In genomic region chr13:77907653-77908341, GRCh38 we compare ENCODE assay signal across 27 cellular contexts. TPM values are rescaled to one million over a fixed set of nuclear protein-coding genes. Genes with fewer than 3 reads are reported as not detected.
DNase-seq lines count a peak whose midpoint lies in the region; ATAC-seq lines count a peak whose summit lies in the region.
"Had no signal": no experiment of that assay in that cellular context is flagged by ENCODE, and none has a peak within 500 bp of the region (broad histone marks: within the 10 kb centered on the region; RNA-seq: fewer than 3 reads in every experiment).

No MANE protein-coding gene starts in this region.

- H3K9me3 ChIP-seq in right cardiac atrium (ENCODE audit: control insufficient read depth, low read length) (no peaks in the 10 kb centered on the region), trophoblast cell (ENCODE audit: insufficient read depth, low read depth, low read length) (no peaks in the 10 kb centered on the region)
- H3K9me3 ChIP-seq: BE2C, pancreas, Peyer's patch had no signal

- H3K23ac ChIP-seq in trophoblast cell (ENCODE audit: low read length), result no peak overlapping the region

- no peak overlapping the region for H3K18ac ChIP-seq in trophoblast cell (ENCODE audit: low read length)

- no peak overlapping the region for H3K9ac ChIP-seq in trophoblast cell (ENCODE audit: low read length)

- H4K91ac ChIP-seq in trophoblast cell (ENCODE audit: low read depth, low read length), result peak overlapping the region; percentile 8

- no peak overlapping the region for H2BK120ac ChIP-seq in trophoblast cell (ENCODE audit: insufficient read depth, low read length, poor library complexity)

- H3K27ac ChIP-seq in right cardiac atrium (ENCODE audit: low read length), result no peak overlapping the region
- H3K27ac ChIP-seq in trophoblast cell (ENCODE audit: low read depth, low read length), result peak overlapping the region; percentile 79
- H3K27ac ChIP-seq: pancreas, Peyer's patch, WERI-Rb-1 had no signal

- H2BK5ac ChIP-seq in trophoblast cell (ENCODE audit: low read depth, low read length, poor library complexity), result no peak overlapping the region

- H3K4me1 ChIP-seq in right cardiac atrium (ENCODE audit: control insufficient read depth, insufficient read depth, low read length) (peaks cover 3% of the 10 kb centered on the region), trophoblast cell (ENCODE audit: control insufficient read depth in 1 of 2, insufficient read depth in 2 of 2, low read length in 2 of 2) (peaks cover 5 to 16% of the 10 kb centered on the region in 2 experiments)
- H3K4me1 ChIP-seq: BE2C, pancreas, Peyer's patch had no signal

- H3K36me3 ChIP-seq in trophoblast cell (ENCODE audit: control insufficient read depth in 1 of 2, insufficient read depth in 2 of 2, low read length in 2 of 2), result peaks cover 2 to 15% of the 10 kb centered on the region in 2 experiments
- H3K36me3 ChIP-seq: BE2C, pancreas, Peyer's patch, WERI-Rb-1 had no signal

- no peak overlapping the region for H4K12ac ChIP-seq in trophoblast cell (ENCODE audit: low read depth, low read length)

- H3K4me3 ChIP-seq in right cardiac atrium (ENCODE audit: low read length), result no peak overlapping the region
- no peak overlapping the region for H3K4me3 ChIP-seq in trophoblast cell (ENCODE audit: low read depth, low read length)
- H3K4me3 ChIP-seq: pancreas, Peyer's patch had no signal

- WGBS in right cardiac atrium, result 43% methylated on average over 5 of the region's 5 CpGs
- WGBS in trophoblast cell (ENCODE audit: extremely low coverage, insufficient coverage, insufficient read length), result no CpG with 5 or more reads among the region's 5 CpGs

- H3K4me2 ChIP-seq in trophoblast cell (ENCODE audit: low read length), result peak overlapping the region; percentile 50

- DNase-seq in NCI-H82 treated with DMSO at 0.1 percent for 48 hours (lab: John Stamatoyannopoulos, UW; ENCODE audit: unreplicated experiment) (peak; percentile 33), dermis blood vessel endothelial cell (peak; percentile 97), right cardiac atrium (peak; percentile 50 to 82 (median 59)), trophoblast cell (no peak), NCI-H1694 (lab: John Stamatoyannopoulos, UW) (no peak)
- DNase-seq: activated CD4-positive, alpha-beta T cell treated with anti-CD3 and anti-CD28 coated beads, Interleukin-2, amount 50 U/mL, for 1 hour; activated naive CD4-positive, alpha-beta T cell treated with anti-CD3 and anti-CD28 coated beads for 36 hours; amniotic stem cell; BE2C; cortex of kidney; DND-41; glutamatergic neuron; midbrain; natural killer cell; NCI-H1436 treated with DMSO at 0.1 percent for 48 hours; NCI-H2171; NCI-H510A treated with DMSO at 0.1 percent for 48 hours; NK-92 treated with Interleukin-12 subunit alpha and Interleukin-12 subunit beta, amount 100 ng/mL, for 24 hours; pancreas; Peyer's patch; stimulated activated CD4-positive, alpha-beta T cell treated with anti-CD3 and anti-CD28 coated beads, Interleukin-15, amount 100 ng/mL, for 24 hours; stimulated activated naive CD8-positive, alpha-beta T cell treated with anti-CD3 and anti-CD28 coated beads, Interleukin-15, amount 100 ng/mL, for 72 hours; T-helper 17 cell; WERI-Rb-1 had no signal

- H2AK5ac ChIP-seq in trophoblast cell (ENCODE audit: low read length), result no peak overlapping the region

- no peak overlapping the region for H2BK12ac ChIP-seq in trophoblast cell (ENCODE audit: low read length)

- intact Hi-C loops in right cardiac atrium (cut with DNase I), result no loop called here

- peaks cover 13% of the 10 kb centered on the region for H3K79me1 ChIP-seq in trophoblast cell (ENCODE audit: low read length)

- no peak overlapping the region for H2AFZ ChIP-seq in trophoblast cell (ENCODE audit: insufficient read depth, low read length, poor library complexity)

- H3K4ac ChIP-seq in trophoblast cell (ENCODE audit: low read depth, low read length), result no peak overlapping the region

- ATAC-seq in right cardiac atrium, result peak; percentile 91 to 92
- no peak for ATAC-seq in HG03025 (IDR thresholded peaks at IDR 0.05; ENCODE audit: low FRiP score, unreplicated experiment)
- ATAC-seq in HG03045 (IDR thresholded peaks at IDR 0.05; ENCODE audit: unreplicated experiment), result no peak
- no peak for ATAC-seq in GM19463 (IDR thresholded peaks at IDR 0.05; ENCODE audit: unreplicated experiment)
- ATAC-seq: natural killer cell; pancreas; stimulated activated naive CD8-positive, alpha-beta T cell treated with anti-CD3 and anti-CD28 coated beads, Interleukin-15, amount 100 ng/mL, for 72 hours; T-helper 17 cell had no signal

- H3K27me3 ChIP-seq in right cardiac atrium (ENCODE audit: control insufficient read depth, insufficient read depth) (no peaks in the 10 kb centered on the region), trophoblast cell (ENCODE audit: insufficient read depth, low read length) (no peaks in the 10 kb centered on the region)
- H3K27me3 ChIP-seq: BE2C, pancreas, Peyer's patch had no signal

- H3K79me2 ChIP-seq in trophoblast cell (ENCODE audit: control insufficient read depth, insufficient read depth, low read length, poor library complexity), result peaks cover 2% of the 10 kb centered on the region

- no peak overlapping the region for H3K14ac ChIP-seq in trophoblast cell (ENCODE audit: low read length)

- no peak overlapping the region for H4K8ac ChIP-seq in trophoblast cell (ENCODE audit: low read depth, low read length)

RNA-seq across cellular contexts. Expression of gene EDNRB, which starts 10.8 kb away (rescaled TPM):
- total RNA-seq in dermis blood vessel endothelial cell, result 112 and 119 TPM in 2 replicates
- total RNA-seq in right cardiac atrium, result 10 to 100 TPM; 55.3 to 60.8 (median 58.1) TPM
- 28.2 TPM for polyA plus RNA-seq in right cardiac atrium
- 88.6 TPM in 2 replicates for polyA plus RNA-seq in trophoblast cell (2013)
- total RNA-seq: activated naive CD4-positive, alpha-beta T cell treated with anti-CD3 and anti-CD28 coated beads for 36 hours; natural killer cell; T-helper 17 cell had no signal

Comparison
In these comparisons a context has a peak if more than half of its experiments do, and no peak if none do; other contexts are left out.
1. DNase-seq: peak in NCI-H82 treated with DMSO at 0.1 percent for 48 hours (single experiment), dermis blood vessel endothelial cell (single experiment) and right cardiac atrium (3 of 3); none in trophoblast cell (0 of 2) and NCI-H1694 (single experiment).
2. ATAC-seq: peak in right cardiac atrium (2 of 2); none in HG03025 (single experiment), HG03045 (single experiment) and GM19463 (single experiment).